In the genomic region with DNA sequence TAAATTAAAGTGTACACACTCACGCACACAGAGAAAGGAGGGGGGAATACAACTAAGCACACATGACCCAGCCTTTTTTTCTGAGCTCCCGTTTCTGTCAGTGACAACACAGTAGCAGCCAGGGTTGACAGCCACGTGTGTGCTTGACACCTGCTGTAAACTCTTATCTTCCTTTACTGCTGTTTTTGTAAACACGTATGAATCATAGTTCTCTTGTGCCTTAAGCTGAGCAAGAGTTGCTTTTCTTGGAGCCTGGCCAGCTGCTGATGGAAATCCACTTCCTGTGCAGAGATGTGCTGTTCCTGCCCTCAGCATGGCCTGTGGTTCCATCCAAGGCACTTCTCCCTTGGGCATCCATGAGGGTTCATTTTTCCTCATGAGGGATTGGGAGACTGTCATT, we compare ENCODE assay signal across 14 cellular contexts.
DNase-seq lines count a peak whose midpoint lies in the region; TF ChIP-seq lines count a peak whose summit lies in the region.
"Had no signal": no experiment of that assay in that cellular context is flagged by ENCODE, and none has a peak within 500 bp of the region (broad histone marks: within the 10 kb centered on the region; RNA-seq: fewer than 3 reads in every experiment).

No MANE protein-coding gene starts in this region.

- 20 to 33% methylated on average over 1 to 4 of the region's 4 CpGs for WGBS in transverse colon (ENCODE audit: low coverage in 1 of 2), 2 donors

- H3K36me3 ChIP-seq in MG63 (no peaks in the 10 kb centered on the region), transverse colon (no peaks in the 10 kb centered on the region), A673 (ENCODE audit: insufficient read depth, low read length, poor library complexity, severe bottlenecking) (no peaks in the 10 kb centered on the region)
- H3K36me3 ChIP-seq: stomach had no signal

- H3K4me3 ChIP-seq in MG63 (no peak overlapping the region), transverse colon (no peak overlapping the region), A673 (ENCODE audit: low read depth, low read length, poor library complexity, severe bottlenecking) (no peak overlapping the region)
- H3K4me3 ChIP-seq: stomach had no signal

- intact Hi-C loops in transverse colon (cut with DNase I; ENCODE audit: low total_unique reads), result no loop called here
- intact Hi-C loops in A673 (cut with micrococcal nuclease; ENCODE audit: unreplicated experiment), result no loop called here

- TF ChIP-seq CTCF in RWPE1 (conservative IDR thresholded peaks at IDR 0.05; ENCODE audit: low read depth), result no peak
- no peak for TF ChIP-seq CTCF in transverse colon (IDR thresholded peaks at IDR 0.05)
- no peak for TF ChIP-seq CTCF in A673 (conservative IDR thresholded peaks at IDR 0.05; ENCODE audit: low read depth, low read length)

- H3K27ac ChIP-seq in RWPE1, result no peak overlapping the region
- no peak overlapping the region for H3K27ac ChIP-seq in transverse colon
- H3K27ac ChIP-seq in A673 (ENCODE audit: low read depth, low read length, poor library complexity, severe bottlenecking), result no peak overlapping the region
- H3K27ac ChIP-seq: foreskin keratinocyte, stomach had no signal

- TF ChIP-seq POLR2A in transverse colon (IDR thresholded peaks at IDR 0.05), result no peak

- DNase-seq in MG63 (peak; percentile 33), NCI-H2107 treated with DMSO at 0.1 percent for 48 hours (lab: John Stamatoyannopoulos, UW; ENCODE audit: unreplicated experiment) (peak; percentile 99), RWPE1 (ENCODE audit: low spot score) (peak; percentile 1), transverse colon (peak; percentile 53), GOT3 (lab: John Stamatoyannopoulos, UW) (no peak), A673 (ENCODE audit: low spot score) (no peak), EL (no peak)
- DNase-seq: activated CD4-positive, alpha-beta T cell treated with anti-CD3 and anti-CD28 coated beads, Interleukin-2, amount 50 U/mL, for 1 hour; CD4-positive, alpha-beta T cell; NCI-H187 treated with DMSO at 0.1 percent for 48 hours; occipital lobe; small intestine; stomach had no signal

- POLR2A ChIA-PET in RWPE1 (lab: Yijun Ruan, JAX; ENCODE audit: low non-redundant PET), result no interaction called here
- POLR2A ChIA-PET in A673 (lab: Charles Lee; ENCODE audit: low non-redundant PET), result no interaction called here

- H3K4me1 ChIP-seq in transverse colon, result no peaks in the 10 kb centered on the region
- H3K4me1 ChIP-seq in A673 (ENCODE audit: insufficient read depth, low read length, poor library complexity, severe bottlenecking), result no peaks in the 10 kb centered on the region
- H3K4me1 ChIP-seq: foreskin keratinocyte, stomach had no signal

- in situ Hi-C loops in transverse colon (cut with MboI; ENCODE audit: low pct_ligation_motif_present in 1 of 4, low pct_unique_long_range_greater_than_20kb in 1 of 4, low sequenced_read_pairs in 3 of 4), result no loop called here

- CTCF ChIA-PET in RWPE1 (lab: Yijun Ruan, JAX), result no interaction called here
- CTCF ChIA-PET in A673 (lab: Charles Lee), result no interaction called here

- H3K27me3 ChIP-seq in MG63, result no peaks in the 10 kb centered on the region
- H3K27me3 ChIP-seq in transverse colon, result no peaks in the 10 kb centered on the region
- no peaks in the 10 kb centered on the region for H3K27me3 ChIP-seq in A673 (replicated peaks; ENCODE audit: insufficient read depth, low read depth, low read length, poor library complexity)
- H3K27me3 ChIP-seq: foreskin keratinocyte had no signal

- no peak for TF ChIP-seq EP300 in transverse colon (IDR thresholded peaks at IDR 0.05; ENCODE audit: low read depth)

- no TSS peak for BruUV-seq in A673 (replicated peaks; lab: Mats Ljungman, UMichigan)

- H3K9me3 ChIP-seq in MG63 (no peaks in the 10 kb centered on the region), transverse colon (no peaks in the 10 kb centered on the region), A673 (ENCODE audit: low read depth, low read length, poor library complexity, severe bottlenecking) (peaks cover 23% of the 10 kb centered on the region)

Comparison
In these comparisons a context has a peak if more than half of its experiments do, and no peak if none do; other contexts are left out.
1. DNase-seq: peak in MG63 (single experiment), NCI-H2107 treated with DMSO at 0.1 percent for 48 hours (single experiment), RWPE1 (single experiment) and transverse colon (single experiment); none in GOT3 (single experiment), A673 (single experiment) and EL (single experiment).